ENCODE assay signal across 8 cellular contexts in genomic region chr5:154446183-154447073, GRCh38. TPM values are rescaled to one million over a fixed set of nuclear protein-coding genes. Genes with fewer than 3 reads are reported as not detected.
DNase-seq lines count a peak whose midpoint lies in the region; ATAC-seq and TF ChIP-seq lines count a peak whose summit lies in the region.

No MANE protein-coding gene starts in this region.

- H3K4me3 Mint-ChIP-seq in immature natural killer cell: peak overlapping the region; percentile 90 to 94 (median 92)

- DNase-seq in AG10803 (ENCODE audit: low read depth) (peak; percentile 50), GM19238 (ENCODE audit: insufficient read length, low spot score) (peak; percentile 34), T1000 (lab: John Stamatoyannopoulos, UW) (peak; percentile 15), breast epithelium (ENCODE audit: low spot score in 2 of 2) (peak in 1 of 2 donors; percentile 29), immature natural killer cell (peak; percentile 25 to 39 (median 34)), NCI-H2171 (lab: John Stamatoyannopoulos, UW) (no peak)

- peak overlapping the region; percentile 87 to 93 (median 90) for H3K27ac Mint-ChIP-seq in immature natural killer cell

- no peaks in the 10 kb centered on the region for H3K27me3 ChIP-seq in breast epithelium
- H3K27me3 ChIP-seq in skeletal muscle satellite cell (ENCODE audit: control insufficient read depth, insufficient read depth, low read length): no peaks in the 10 kb centered on the region

- TF ChIP-seq CTCF in AG10803 (conservative IDR thresholded peaks at IDR 0.05; ENCODE audit: low read length) (no peak), breast epithelium (IDR thresholded peaks at IDR 0.05) (no peak)

- TF ChIP-seq POLR2A in breast epithelium (IDR thresholded peaks at IDR 0.05): no peak

- peak overlapping the region; percentile 82 for H3K9ac ChIP-seq in skeletal muscle satellite cell (ENCODE audit: low read depth, low read length)

- H3K4me2 ChIP-seq in skeletal muscle satellite cell (ENCODE audit: low read length): peak overlapping the region; percentile 98

- H3K27ac ChIP-seq in breast epithelium: peak overlapping the region; percentile 77 to 87

- H3K9me3 ChIP-seq in breast epithelium (no peaks in the 10 kb centered on the region), skeletal muscle satellite cell (replicated peaks; ENCODE audit: low read length) (no peaks in the 10 kb centered on the region)

- no peaks in the 10 kb centered on the region for H3K9me3 Mint-ChIP-seq in immature natural killer cell

- H3K4me3 ChIP-seq in AG10803 (ENCODE audit: low read length) (peak overlapping the region; percentile 69), breast epithelium (peak overlapping the region; percentile 97 to 98 (median 98)), skeletal muscle satellite cell (ENCODE audit: low read length) (peak overlapping the region; percentile 89)

- H3K36me3 ChIP-seq in breast epithelium: no peaks in the 10 kb centered on the region
- H3K36me3 ChIP-seq in skeletal muscle satellite cell (ENCODE audit: insufficient read depth, low read length): peaks cover 23% of the 10 kb centered on the region

- peaks cover 6 to 14% (median 6%) of the 10 kb centered on the region in 3 donors for H3K27me3 Mint-ChIP-seq in immature natural killer cell (ENCODE audit: low read depth in 3 of 3)

- peak; percentile 26 for ATAC-seq in HG03439 (IDR thresholded peaks at IDR 0.05; ENCODE audit: unreplicated experiment)

- intact Hi-C loops in breast epithelium (cut with DNase I; ENCODE audit: low total_unique reads): no loop called here

- H3K4me1 ChIP-seq in breast epithelium (peaks cover 0 to 7% of the 10 kb centered on the region in 2 donors), skeletal muscle satellite cell (ENCODE audit: control insufficient read depth, insufficient read depth, low read length) (peaks cover 17% of the 10 kb centered on the region)

- peaks cover 59 to 84% of the 10 kb centered on the region in 2 donors for H3K4me1 Mint-ChIP-seq in immature natural killer cell

- H3K36me3 Mint-ChIP-seq in immature natural killer cell: peaks cover 5 to 25% (median 14%) of the 10 kb centered on the region in 3 donors

RNA-seq across cellular contexts. Expression of gene SAP30L, which starts 0.6 kb away (rescaled TPM):
- total RNA-seq in breast epithelium: 10 to 100 TPM; 29.7 to 54.4 (median 43.7) TPM
- 10 to 100 TPM; 20.6 to 45.3 (median 27.1) TPM for polyA plus RNA-seq in immature natural killer cell
- total RNA-seq in skeletal muscle satellite cell (2012; rRNA removed): 4.6 and 8.5 TPM in 2 replicates

RNA-seq across cellular contexts. Expression of gene HAND1, which starts 31.6 kb away (rescaled TPM):
- total RNA-seq in breast epithelium: under 1 TPM in 2 of 3 donors, not detected in 1; 0.16 to 0.59 TPM
- not detected for polyA plus RNA-seq in immature natural killer cell
- total RNA-seq in skeletal muscle satellite cell (2012; rRNA removed): under 0.01 TPM in 1 of 2 replicates, not detected in the other
